10 cellular contexts compared by ENCODE assay signal in genomic region chr5:140145223-140145622, GRCh38. TPM values are rescaled to one million over a fixed set of nuclear protein-coding genes. Genes with fewer than 3 reads are reported as not detected.
DNase-seq lines count a peak whose midpoint lies in the region; TF ChIP-seq lines count a peak whose summit lies in the region.
"Had no signal": no experiment of that assay in that cellular context is flagged by ENCODE, and none has a peak within 500 bp of the region (broad histone marks: within the 10 kb centered on the region; RNA-seq: fewer than 3 reads in every experiment).

No MANE protein-coding gene starts in this region.

- peaks cover 0 to 2% of the 10 kb centered on the region in 2 donors for H3K36me3 Mint-ChIP-seq in CD4-positive, alpha-beta memory T cell
- H3K36me3 Mint-ChIP-seq in endodermal cell (ENCODE audit: low read depth) (no peaks in the 10 kb centered on the region), neural progenitor cell (no peaks in the 10 kb centered on the region)

- peaks cover 42% of the 10 kb centered on the region for H4K20me1 ChIP-seq in neural progenitor cell (ENCODE audit: low read depth)

- POLR2A ChIA-PET in CD4-positive, alpha-beta memory T cell (lab: Charles Lee; ENCODE audit: partially characterized antibody): interaction anchor here (1.2 to 2.7 kb wide), 3 partner anchors 24 to 37 kb away, joined by 3 to 21 read pairs (median 14); partner anchors contain the start of gene PURA

- no peaks in the 10 kb centered on the region for H3K36me3 ChIP-seq in CD4-positive, alpha-beta memory T cell (ENCODE audit: insufficient read depth, low read length)
- H3K36me3 ChIP-seq in HUES6 (ENCODE audit: control insufficient read depth, insufficient read depth, low read length): no peaks in the 10 kb centered on the region
- H3K36me3 ChIP-seq in endodermal cell (ENCODE audit: control insufficient read depth, insufficient read depth, low read length): no peaks in the 10 kb centered on the region
- no peaks in the 10 kb centered on the region for H3K36me3 ChIP-seq in neural progenitor cell
- no peaks in the 10 kb centered on the region for H3K36me3 ChIP-seq in breast epithelium
- H3K36me3 ChIP-seq: SJSA1 had no signal

- WGBS in endodermal cell (ENCODE audit: insufficient coverage in 1 of 2, insufficient read length in 1 of 2), 2 experiments: 76 to 82% methylated on average over 2 to 3 of the region's 3 CpGs

- H3K79me2 ChIP-seq in neural progenitor cell (ENCODE audit: low read depth): no peaks in the 10 kb centered on the region

- no peak for TF ChIP-seq POLR2A in breast epithelium (IDR thresholded peaks at IDR 0.05)

- no peak for DNase-seq in CD4-positive, alpha-beta memory T cell
- DNase-seq in endodermal cell (no peak), neural progenitor cell (ENCODE audit: low spot score) (no peak), GDM1 (lab: John Stamatoyannopoulos, UW) (no peak), DMS153 (lab: John Stamatoyannopoulos, UW) (no peak), NCI-H1092 (lab: John Stamatoyannopoulos, UW) (no peak), breast epithelium (ENCODE audit: low spot score in 2 of 2) (no peak)
- DNase-seq: NCI-H82 had no signal

- peaks cover 7% of the 10 kb centered on the region for H3K27me3 ChIP-seq in CD4-positive, alpha-beta memory T cell (ENCODE audit: insufficient read depth, low read length)
- H3K27me3 ChIP-seq in HUES6 (ENCODE audit: control insufficient read depth, insufficient read depth, low read length) (peaks cover 57% of the 10 kb centered on the region), endodermal cell (ENCODE audit: control insufficient read depth, insufficient read depth, low read length, poor library complexity, severe bottlenecking) (peaks cover 60% of the 10 kb centered on the region), neural progenitor cell (peaks cover 49% of the 10 kb centered on the region), breast epithelium (no peaks in the 10 kb centered on the region)
- H3K27me3 ChIP-seq: SJSA1 had no signal

- no peak overlapping the region for H3K4me2 ChIP-seq in neural progenitor cell

- H3K27me3 Mint-ChIP-seq in CD4-positive, alpha-beta memory T cell: peaks cover 4 to 12% of the 10 kb centered on the region in 2 donors
- H3K27me3 Mint-ChIP-seq in endodermal cell (ENCODE audit: insufficient read depth): peaks cover 65% of the 10 kb centered on the region
- peaks cover 54% of the 10 kb centered on the region for H3K27me3 Mint-ChIP-seq in neural progenitor cell (ENCODE audit: insufficient read depth, low read depth)

- no peak overlapping the region for H3K27ac ChIP-seq in CD4-positive, alpha-beta memory T cell (ENCODE audit: low read depth, low read length)
- H3K27ac ChIP-seq in HUES6 (ENCODE audit: low read depth, low read length) (no peak overlapping the region), endodermal cell (ENCODE audit: low read depth, low read length) (no peak overlapping the region), neural progenitor cell (no peak overlapping the region), breast epithelium (no peak overlapping the region)
- H3K27ac ChIP-seq: SJSA1 had no signal

- no peaks in the 10 kb centered on the region for H3K9me3 ChIP-seq in CD4-positive, alpha-beta memory T cell (ENCODE audit: control insufficient read depth in 1 of 2, low read length in 2 of 2)
- H3K9me3 ChIP-seq in HUES6 (ENCODE audit: control insufficient read depth, insufficient read depth, low read depth, low read length) (no peaks in the 10 kb centered on the region), endodermal cell (ENCODE audit: control insufficient read depth, low read length) (no peaks in the 10 kb centered on the region), neural progenitor cell (ENCODE audit: low read depth) (no peaks in the 10 kb centered on the region), breast epithelium (no peaks in the 10 kb centered on the region)
- H3K9me3 ChIP-seq: SJSA1 had no signal

- H3F3A ChIP-seq in neural progenitor cell (ENCODE audit: low read depth): no peaks in the 10 kb centered on the region

- peak overlapping the region in 7 of 8 donors; percentile 39 to 84 (median 73) for H3K4me3 Mint-ChIP-seq in CD4-positive, alpha-beta memory T cell
- H3K4me3 Mint-ChIP-seq in endodermal cell: peak overlapping the region; percentile 51
- peak overlapping the region; percentile 69 for H3K4me3 Mint-ChIP-seq in neural progenitor cell

- H3K9me3 Mint-ChIP-seq in CD4-positive, alpha-beta memory T cell: no peaks in the 10 kb centered on the region
- no peaks in the 10 kb centered on the region for H3K9me3 Mint-ChIP-seq in endodermal cell
- H3K9me3 Mint-ChIP-seq in neural progenitor cell: no peaks in the 10 kb centered on the region

- H3K4me3 ChIP-seq in CD4-positive, alpha-beta memory T cell (ENCODE audit: low read length in 2 of 2): no peak overlapping the region
- H3K4me3 ChIP-seq in HUES6 (ENCODE audit: low read depth, low read length) (peak overlapping the region; percentile 82), endodermal cell (ENCODE audit: low read length) (no peak overlapping the region), neural progenitor cell (no peak overlapping the region), breast epithelium (no peak overlapping the region)
- H3K4me3 ChIP-seq: SJSA1 had no signal

- peaks cover 12 to 38% (median 22%) of the 10 kb centered on the region in 4 donors for H3K4me1 Mint-ChIP-seq in CD4-positive, alpha-beta memory T cell
- H3K4me1 Mint-ChIP-seq in endodermal cell (peaks cover 11% of the 10 kb centered on the region), neural progenitor cell (peaks cover 12% of the 10 kb centered on the region)

- peak overlapping the region in 1 of 7 donors; percentile 29 for H3K27ac Mint-ChIP-seq in CD4-positive, alpha-beta memory T cell
- H3K27ac Mint-ChIP-seq in endodermal cell (no peak overlapping the region), neural progenitor cell (no peak overlapping the region)

- H3K9ac ChIP-seq in HUES6 (ENCODE audit: low read length) (no peak overlapping the region), endodermal cell (ENCODE audit: extremely low read depth, low read length, poor library complexity, severe bottlenecking) (no peak overlapping the region), neural progenitor cell (no peak overlapping the region)

- CTCF ChIA-PET in CD4-positive, alpha-beta memory T cell (lab: Charles Lee; ENCODE audit: partially characterized antibody): interaction anchor here (1.4 to 14.9 kb wide), 12 partner anchors 10 to 104 kb away, joined by 3 to 257 read pairs (median 25); partner anchors contain the start of genes CYSTM1 and PURA

- no peak overlapping the region for H2AFZ ChIP-seq in neural progenitor cell (replicated peaks)

- TF ChIP-seq CTCF in endodermal cell (conservative IDR thresholded peaks at IDR 0.05): no peak
- no peak for TF ChIP-seq CTCF in neural progenitor cell (IDR thresholded peaks at IDR 0.05)
- TF ChIP-seq CTCF in breast epithelium (IDR thresholded peaks at IDR 0.05): no peak

- H3K4me1 ChIP-seq in CD4-positive, alpha-beta memory T cell (ENCODE audit: insufficient read depth, low read length): peaks cover 12% of the 10 kb centered on the region
- H3K4me1 ChIP-seq in HUES6 (ENCODE audit: control insufficient read depth, insufficient read depth, low read length) (peaks cover 2% of the 10 kb centered on the region), endodermal cell (ENCODE audit: control insufficient read depth, insufficient read depth, low read length) (peaks cover 9% of the 10 kb centered on the region), neural progenitor cell (peaks cover 6% of the 10 kb centered on the region), breast epithelium (no peaks in the 10 kb centered on the region)
- H3K4me1 ChIP-seq: SJSA1 had no signal

- intact Hi-C loops in CD4-positive, alpha-beta memory T cell (cut with micrococcal nuclease): no loop called here
- intact Hi-C loops in breast epithelium (cut with DNase I; ENCODE audit: low total_unique reads): no loop called here

RNA-seq across cellular contexts. Expression of gene IGIP, which starts 19.5 kb away (rescaled TPM):
- 10 to 100 TPM; 13.7 to 14.9 TPM for total RNA-seq in CD4-positive, alpha-beta memory T cell
- under 1 TPM; 0.27 to 0.78 TPM for polyA plus RNA-seq in CD4-positive, alpha-beta memory T cell
- total RNA-seq in endodermal cell (1 to 10 TPM; 2.0 to 2.5 TPM), neural progenitor cell (ENCODE audit: low replicate concordance) (0.59 and 1.6 TPM in 2 replicates), breast epithelium (10 to 100 TPM; 19.0 to 23.1 (median 21.8) TPM)
- 0.57 TPM for polyA plus RNA-seq in endodermal cell (2013, experiment 1 of 2)
- 0.58 TPM for polyA plus RNA-seq in endodermal cell (2013, experiment 2 of 2)

RNA-seq across cellular contexts. Expression of gene CYSTM1, which starts 29.8 kb away (rescaled TPM):
- 1 to 10 TPM; 5.0 to 6.3 TPM for total RNA-seq in CD4-positive, alpha-beta memory T cell
- polyA plus RNA-seq in CD4-positive, alpha-beta memory T cell: 10 to 100 TPM; 12.8 to 21.1 TPM
- total RNA-seq in endodermal cell (10 to 100 TPM; 30.7 to 38.1 TPM), neural progenitor cell (ENCODE audit: low replicate concordance) (8.9 and 19.8 TPM in 2 replicates), breast epithelium (100 to 1,000 TPM in 1 of 3 donors, 10 to 100 TPM in 2; 56.5 to 108 (median 76.0) TPM)
- polyA plus RNA-seq in endodermal cell (2013, experiment 1 of 2): 19.4 TPM
- polyA plus RNA-seq in endodermal cell (2013, experiment 2 of 2): 22.2 TPM

RNA-seq across cellular contexts. Expression of gene PURA, which starts 31.3 kb away (rescaled TPM):
- total RNA-seq in CD4-positive, alpha-beta memory T cell: 10 to 100 TPM; 31.2 to 36.2 TPM
- polyA plus RNA-seq in CD4-positive, alpha-beta memory T cell: 1 to 10 TPM; 2.5 to 4.7 TPM
- total RNA-seq in endodermal cell (1 to 10 TPM; 6.8 to 7.7 TPM), neural progenitor cell (ENCODE audit: low replicate concordance) (2.5 and 2.6 TPM in 2 replicates), breast epithelium (10 to 100 TPM; 27.9 to 33.8 (median 30.1) TPM)
- polyA plus RNA-seq in endodermal cell (2013, experiment 1 of 2): 3.1 TPM
- polyA plus RNA-seq in endodermal cell (2013, experiment 2 of 2): 2.4 TPM
